In genomic region chr14:78425332-78425731, GRCh38 we compare ENCODE assay signal across 15 cellular contexts.
"Had no signal": no experiment of that assay in that cellular context is flagged by ENCODE, and none has a peak within 500 bp of the region (broad histone marks: within the 10 kb centered on the region; RNA-seq: fewer than 3 reads in every experiment).

No MANE protein-coding gene starts in this region.

- H3K9me3 Mint-ChIP-seq: activated naive CD4-positive, alpha-beta T cell treated with anti-CD3 and anti-CD28 coated beads, Interleukin-2, amount 50 U/mL, for 24 hours; neural crest cell; stimulated activated naive B cell treated with anti-CD40 and anti-IgM and Interleukin-4, amounts not matched to agents 10 μg/mL and 1 μg/mL and 100 μg/mL, for 72 hours; type B pancreatic cell had no signal

- H3K4me1 Mint-ChIP-seq: activated naive CD4-positive, alpha-beta T cell treated with anti-CD3 and anti-CD28 coated beads, Interleukin-2, amount 50 U/mL, for 24 hours; naive B cell; neural crest cell; stimulated activated naive B cell treated with anti-CD40 and anti-IgM and Interleukin-4, amounts not matched to agents 10 μg/mL and 1 μg/mL and 100 μg/mL, for 72 hours had no signal

- H3K9me3 ChIP-seq: body of pancreas, testis had no signal

- H3K36me3 Mint-ChIP-seq: activated naive CD4-positive, alpha-beta T cell treated with anti-CD3 and anti-CD28 coated beads, Interleukin-2, amount 50 U/mL, for 24 hours; naive B cell; stimulated activated naive B cell treated with anti-CD40 and anti-IgM and Interleukin-4, amounts not matched to agents 10 μg/mL and 1 μg/mL and 100 μg/mL, for 72 hours; type B pancreatic cell had no signal

- H3K4me1 ChIP-seq: body of pancreas, testis had no signal

- ATAC-seq: body of pancreas; stimulated activated naive B cell treated with anti-CD40 and anti-IgM and Interleukin-4, amounts not matched to agents 10 μg/mL and 1 μg/mL and 100 μg/mL, for 72 hours had no signal

- DNase-seq: activated gamma-delta T cell treated with Interleukin-2 at 50 U/mL for 16 hours; activated T-cell treated with anti-CD3 and anti-CD28 coated beads, Interleukin-2, amount 50 U/mL, for 1 hour; body of pancreas; caudate nucleus; effector memory CD4-positive, alpha-beta T cell; foreskin melanocyte; naive B cell; stimulated activated CD4-positive, alpha-beta T cell treated with anti-CD3 and anti-CD28 coated beads, Interleukin-2, amount 100 ng/mL, for 48 hours; stimulated activated CD8-positive, alpha-beta memory T cell treated with anti-CD3 and anti-CD28 coated beads, Interleukin-4, amount 100 ng/mL, for 48 hours; stimulated activated naive B cell treated with anti-CD40 and anti-IgM and Interleukin-4, amounts not matched to agents 10 μg/mL and 1 μg/mL and 100 μg/mL, for 72 hours; T-helper 9 cell; testis had no signal

- H3K27ac ChIP-seq: body of pancreas, testis had no signal

- H3K27me3 ChIP-seq: body of pancreas, testis had no signal

- H3K4me3 ChIP-seq: body of pancreas, testis had no signal

- H3K4me3 Mint-ChIP-seq: activated naive CD4-positive, alpha-beta T cell treated with anti-CD3 and anti-CD28 coated beads, Interleukin-2, amount 50 U/mL, for 24 hours; naive B cell; neural crest cell; stimulated activated naive B cell treated with anti-CD40 and anti-IgM and Interleukin-4, amounts not matched to agents 10 μg/mL and 1 μg/mL and 100 μg/mL, for 72 hours; type B pancreatic cell had no signal

- H3K27ac Mint-ChIP-seq: activated naive CD4-positive, alpha-beta T cell treated with anti-CD3 and anti-CD28 coated beads, Interleukin-2, amount 50 U/mL, for 24 hours; naive B cell; stimulated activated naive B cell treated with anti-CD40 and anti-IgM and Interleukin-4, amounts not matched to agents 10 μg/mL and 1 μg/mL and 100 μg/mL, for 72 hours; type B pancreatic cell had no signal

- H3K27me3 Mint-ChIP-seq: activated naive CD4-positive, alpha-beta T cell treated with anti-CD3 and anti-CD28 coated beads, Interleukin-2, amount 50 U/mL, for 24 hours; type B pancreatic cell had no signal
